In the genomic region with DNA sequence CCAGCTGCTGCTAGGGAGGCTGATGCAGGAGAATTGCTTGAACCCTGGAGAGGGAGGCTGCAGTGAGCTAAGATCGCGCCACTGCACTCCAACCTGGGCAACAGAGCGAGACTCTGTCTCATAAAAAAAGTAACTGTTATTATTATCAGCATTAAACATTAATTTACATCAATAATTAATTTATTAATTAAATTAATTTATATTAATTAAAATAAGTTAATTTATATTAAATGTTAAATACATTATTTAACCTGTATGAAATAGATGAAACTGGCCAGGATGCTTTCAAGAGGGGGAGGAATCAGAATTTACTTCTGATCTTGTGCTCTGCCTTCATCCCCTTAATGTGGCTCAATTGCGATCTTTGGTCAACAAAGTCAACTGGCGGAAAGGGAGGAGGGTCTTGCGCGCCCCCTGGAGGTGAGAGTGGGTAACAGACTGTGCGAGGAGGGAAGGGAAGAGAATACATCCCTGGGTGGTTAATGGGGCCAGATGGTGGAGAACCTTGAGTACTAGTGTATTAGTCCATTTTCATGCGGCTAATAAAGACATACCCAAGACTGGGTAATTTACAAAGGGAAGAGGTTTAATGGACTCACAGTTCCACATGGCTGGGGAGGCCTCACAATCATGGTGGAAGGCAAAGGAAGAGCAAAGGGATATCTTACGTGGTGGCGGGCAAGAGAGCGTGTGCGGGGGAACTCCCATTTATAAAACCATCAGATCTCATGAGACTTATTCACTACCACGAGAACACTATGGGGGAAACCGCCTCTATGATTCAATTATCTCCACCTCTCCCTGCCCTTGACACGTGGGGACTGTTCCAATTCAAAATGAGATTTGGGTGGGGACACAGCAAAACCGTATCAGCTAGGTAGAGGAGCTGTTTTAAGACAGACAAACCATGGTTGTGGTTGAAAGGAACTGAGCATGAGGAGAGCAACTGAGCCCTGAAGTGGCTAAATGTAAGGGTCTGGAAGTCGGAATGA, we compare ENCODE assay signal across 7 cellular contexts.
DNase-seq lines count a peak whose midpoint lies in the region; ATAC-seq and TF ChIP-seq lines count a peak whose summit lies in the region.

No MANE protein-coding gene starts in this region.

- H3K27me3 Mint-ChIP-seq in memory B cell: peaks cover 5% of the 10 kb centered on the region

- no peak overlapping the region for H3K4me3 Mint-ChIP-seq in memory B cell

- peak; percentile 75 for TF ChIP-seq CTCF in GM13976 (IDR thresholded peaks at IDR 0.05; ENCODE audit: borderline replicate concordance, control extremely low read depth, extremely low read depth, insufficient read depth, missing control alignments)

- peaks cover 4% of the 10 kb centered on the region for H3K4me1 Mint-ChIP-seq in memory B cell

- in situ Hi-C loops in GM13976 (cut with MboI; ENCODE audit: low sequenced_read_pairs, unreplicated experiment): no loop called here

- H3K27ac Mint-ChIP-seq in memory B cell: no peak overlapping the region

- H3K9me3 Mint-ChIP-seq in memory B cell: no peaks in the 10 kb centered on the region

- peak; percentile 72 for ATAC-seq in memory B cell (ENCODE audit: low read depth)
- ATAC-seq in GM18870 (IDR thresholded peaks at IDR 0.05; ENCODE audit: unreplicated experiment): no peak

- no peaks in the 10 kb centered on the region for H3K36me3 Mint-ChIP-seq in memory B cell

- DNase-seq in GM13976 (ENCODE audit: low spot score) (peak; percentile 69), NCI-H524 treated with DMSO at 0.1 percent for 48 hours (lab: John Stamatoyannopoulos, UW) (peak; percentile 79), ecto neural progenitor cell (ENCODE audit: low spot score) (peak; percentile 67), memory B cell (ENCODE audit: low spot score in 2 of 2) (peak; percentile 77 to 80)
- peak; percentile 73 for DNase-seq in activated CD4-positive, alpha-beta T cell treated with anti-CD3 and anti-CD28 coated beads, Interleukin-2, amount 50 U/mL, for 1 hour
- peak; percentile 65 for DNase-seq in stimulated activated CD8-positive, alpha-beta memory T cell treated with anti-CD3 and anti-CD28 coated beads, Interleukin-4, amount 100 ng/mL, for 24 hours (ENCODE audit: low read depth)
